ENCODE assay signal across 20 cellular contexts in genomic region chr3:9710174-9710739, GRCh38. TPM values are rescaled to one million over a fixed set of nuclear protein-coding genes. Genes with fewer than 3 reads are reported as not detected.
A peak's percentile ranks its signal among the peaks of the same experiment; 100 is the strongest.
DNase-seq lines count a peak whose midpoint lies in the region; ATAC-seq, FAIRE-seq and TF ChIP-seq lines count a peak whose summit lies in the region.
"Had no signal": no experiment of that assay in that cellular context is flagged by ENCODE, and none has a peak within 500 bp of the region (broad histone marks: within the 10 kb centered on the region; RNA-seq: fewer than 3 reads in every experiment).

No MANE protein-coding gene starts in this region.

- no peak for DNase-seq in activated T-cell treated with anti-CD3 and anti-CD28 coated beads, Interleukin-2, amount 50 U/mL, for 72 hours
- DNase-seq in activated T-cell treated with anti-CD3 and anti-CD28 coated beads, Interleukin-2, amount 50 U/mL, for 24 hours, result no peak
- no peak for DNase-seq in GM12891 (ENCODE audit: insufficient read length, low spot score)
- no peak for DNase-seq in GM12878 (ENCODE audit: low read depth, low spot score)
- no peak for DNase-seq in DMS79 (lab: John Stamatoyannopoulos, UW)
- no peak for DNase-seq in foreskin keratinocyte
- DNase-seq: ACHN; BE2C; C1 segment of cervical spinal cord; CD4-positive, CD25-positive, alpha-beta regulatory T cell; CD8-positive, alpha-beta memory T cell; COR-L47; DMS 273 treated with DMSO at 0.1 percent for 48 hours; DMS53; GOT3; H7 had no signal

- no peaks in the 10 kb centered on the region for H3K79me2 ChIP-seq in GM12878 (ENCODE audit: control insufficient read depth, insufficient read depth, low read length)

- peak; percentile 5 for FAIRE-seq in GM12891 (lab: Jason Lieb, UNC)
- FAIRE-seq in GM12878 (lab: Jason Lieb, UNC), result no peak
- FAIRE-seq: A204.1, G401.6 had no signal

- no peaks in the 10 kb centered on the region for H3K9me3 Mint-ChIP-seq in activated T-cell treated with anti-CD3 and anti-CD28 coated beads, Interleukin-2, amount 50 U/mL, for 72 hours
- no peaks in the 10 kb centered on the region for H3K9me3 Mint-ChIP-seq in activated T-cell treated with anti-CD3 and anti-CD28 coated beads, Interleukin-2, amount 50 U/mL, for 24 hours
- H3K9me3 Mint-ChIP-seq: CD8-positive, alpha-beta memory T cell had no signal

- RAD21 ChIA-PET in GM12878 (lab: Charles Lee; ENCODE audit: unreplicated experiment), result no interaction called here

- TF ChIP-seq POLR2A in GM12891 (IDR thresholded peaks at IDR 0.05; ENCODE audit: low read depth, low read length), result no peak
- no peak for TF ChIP-seq POLR2A in GM12878 (IDR thresholded peaks at IDR 0.05; ENCODE audit: low read depth, low read length)

- no peaks in the 10 kb centered on the region for H4K20me1 ChIP-seq in GM12878 (ENCODE audit: control insufficient read depth, insufficient read depth)

- peaks cover 6% of the 10 kb centered on the region for H3K4me1 Mint-ChIP-seq in activated T-cell treated with anti-CD3 and anti-CD28 coated beads, Interleukin-2, amount 50 U/mL, for 72 hours (ENCODE audit: low read depth)
- peaks cover 3% of the 10 kb centered on the region for H3K4me1 Mint-ChIP-seq in activated T-cell treated with anti-CD3 and anti-CD28 coated beads, Interleukin-2, amount 50 U/mL, for 24 hours (ENCODE audit: low read depth)

- BruUV-seq in GM12878 (replicated peaks; lab: Mats Ljungman, UMichigan), result no TSS peak

- H3K9me3 ChIP-seq in HEK293 (ENCODE audit: control insufficient read depth, insufficient read depth, low read depth, low read length) (no peaks in the 10 kb centered on the region), GM12878 (replicated peaks; ENCODE audit: control insufficient read depth, insufficient read depth, low read length) (no peaks in the 10 kb centered on the region)
- H3K9me3 ChIP-seq: BE2C had no signal

- peak; percentile 41 to 56 for ATAC-seq in activated T-cell treated with anti-CD3 and anti-CD28 coated beads, Interleukin-2, amount 50 U/mL, for 72 hours (replicated peaks in 1 of 2)
- ATAC-seq in GM12878 (peak; percentile 50), foreskin keratinocyte (no peak)
- ATAC-seq: HCT116 had no signal

- peaks cover 0 to 4% of the 10 kb centered on the region in 2 experiments; a peak in 3 of 4 replicates for H3K27me3 ChIP-seq in GM12878 (replicated peaks in 1 of 2; ENCODE audit: control insufficient read depth in 2 of 2, insufficient read depth in 2 of 2, low read length in 1 of 2)
- peaks cover 18% of the 10 kb centered on the region for H3K27me3 ChIP-seq in foreskin keratinocyte
- H3K27me3 ChIP-seq: BE2C had no signal

- H3K27me3 Mint-ChIP-seq in activated T-cell treated with anti-CD3 and anti-CD28 coated beads, Interleukin-2, amount 50 U/mL, for 72 hours (ENCODE audit: low read depth), result peaks cover 22% of the 10 kb centered on the region
- H3K27me3 Mint-ChIP-seq in activated T-cell treated with anti-CD3 and anti-CD28 coated beads, Interleukin-2, amount 50 U/mL, for 24 hours, result peaks cover 10% of the 10 kb centered on the region

- SMC1A ChIA-PET in GM12878 (lab: Charles Lee; ENCODE audit: uncharacterized antibody, unreplicated experiment), result no interaction called here

- no peak overlapping the region for H3K9ac ChIP-seq in GM12878 (ENCODE audit: control insufficient read depth, insufficient read depth, low read length)

- intact Hi-C loops in GM12878 (cut with micrococcal nuclease; ENCODE audit: unreplicated experiment), result no loop called here

- H3K4me3 Mint-ChIP-seq in activated T-cell treated with anti-CD3 and anti-CD28 coated beads, Interleukin-2, amount 50 U/mL, for 72 hours, result no peak overlapping the region
- no peak overlapping the region for H3K4me3 Mint-ChIP-seq in activated T-cell treated with anti-CD3 and anti-CD28 coated beads, Interleukin-2, amount 50 U/mL, for 24 hours
- H3K4me3 Mint-ChIP-seq: CD4-positive, CD25-positive, alpha-beta regulatory T cell; CD8-positive, alpha-beta memory T cell had no signal

- H2AFZ ChIP-seq in GM12878 (ENCODE audit: control insufficient read depth, low read depth, low read length), result no peak overlapping the region

- POLR2A ChIA-PET in HEK293 (lab: Yijun Ruan, JAX) (interaction anchor here (0.6 kb wide), 1 partner anchor 50 kb away, joined by 4 read pairs; no protein-coding TSS in a partner anchor), GM12878 (lab: Charles Lee) (no interaction called here)

- TF ChIP-seq EP300 in GM12878 (IDR thresholded peaks at IDR 0.05; ENCODE audit: borderline replicate concordance in 1 of 2, control insufficient read depth in 1 of 2, low read depth in 2 of 2, low read length in 2 of 2), result no peak

- H3K4me3 ChIP-seq in HEK293 (ENCODE audit: low read depth, low read length), result no peak overlapping the region
- no peak overlapping the region for H3K4me3 ChIP-seq in GM12878

- H3K4me1 ChIP-seq in HEK293 (ENCODE audit: control insufficient read depth, insufficient read depth, low read length) (no peaks in the 10 kb centered on the region), GM12878 (ENCODE audit: control insufficient read depth, insufficient read depth, low read length) (no peaks in the 10 kb centered on the region), foreskin keratinocyte (no peaks in the 10 kb centered on the region)
- H3K4me1 ChIP-seq: BE2C had no signal

- CTCF ChIA-PET in HEK293 (lab: Yijun Ruan, JAX) (no interaction called here), GM12878 (lab: Yijun Ruan, JAX) (no interaction called here)

- no peak overlapping the region for H3K27ac Mint-ChIP-seq in activated T-cell treated with anti-CD3 and anti-CD28 coated beads, Interleukin-2, amount 50 U/mL, for 72 hours
- no peak overlapping the region for H3K27ac Mint-ChIP-seq in activated T-cell treated with anti-CD3 and anti-CD28 coated beads, Interleukin-2, amount 50 U/mL, for 24 hours
- H3K27ac Mint-ChIP-seq: CD4-positive, CD25-positive, alpha-beta regulatory T cell; CD8-positive, alpha-beta memory T cell had no signal

- no peak overlapping the region for H3K4me2 ChIP-seq in GM12878 (ENCODE audit: control insufficient read depth, insufficient read depth)

- TF ChIP-seq RAD21 in GM12878 (IDR thresholded peaks at IDR 0.05; ENCODE audit: insufficient read depth, low read depth, low read length), result no peak

- WGBS in GM12878 (ENCODE audit: insufficient coverage, insufficient replicate concordance, low lambda C conversion rate, missing lambda C conversion rate), result 27% methylated on average over 3 of the region's 3 CpGs

- no peak for TF ChIP-seq CTCF in HEK293 (tag by site-specific recombination; IDR thresholded peaks at IDR 0.05)
- no peak for TF ChIP-seq CTCF in GM12878 (IDR thresholded peaks at IDR 0.05 in 2 of 3, conservative IDR thresholded peaks at IDR 0.05 in 1 of 3; ENCODE audit: control insufficient read depth in 2 of 3, extremely low read depth in 1 of 3, insufficient read depth in 1 of 3, low read depth in 3 of 3, low read length in 3 of 3)
- no peak for TF ChIP-seq CTCF in foreskin keratinocyte (conservative IDR thresholded peaks at IDR 0.05)

- no peaks in the 10 kb centered on the region for H3K36me3 Mint-ChIP-seq in activated T-cell treated with anti-CD3 and anti-CD28 coated beads, Interleukin-2, amount 50 U/mL, for 72 hours (ENCODE audit: insufficient read depth in 2 of 2)
- no peaks in the 10 kb centered on the region for H3K36me3 Mint-ChIP-seq in activated T-cell treated with anti-CD3 and anti-CD28 coated beads, Interleukin-2, amount 50 U/mL, for 24 hours (ENCODE audit: low read depth)

- H3K27ac ChIP-seq in HEK293 (ENCODE audit: extremely low read depth, low read depth, low read length) (no peak overlapping the region), GM12878 (ENCODE audit: control insufficient read depth, insufficient read depth) (no peak overlapping the region), foreskin keratinocyte (no peak overlapping the region)

- in situ Hi-C loops in GM12878 (cut with MboI), result no loop called here

- H3K36me3 ChIP-seq in HEK293 (ENCODE audit: control insufficient read depth in 2 of 2, insufficient read depth in 1 of 2, low read length in 2 of 2) (no peaks in the 10 kb centered on the region), GM12878 (ENCODE audit: control insufficient read depth in 2 of 2, insufficient read depth in 2 of 2, low read length in 1 of 2) (no peaks in the 10 kb centered on the region)
- H3K36me3 ChIP-seq: BE2C had no signal

RNA-seq across cellular contexts. Expression of gene CPNE9, which starts 6.6 kb away (rescaled TPM):
- under 1 TPM; 0.46 to 0.77 TPM for total RNA-seq in activated T-cell treated with anti-CD3 and anti-CD28 coated beads, Interleukin-2, amount 50 U/mL, for 72 hours
- 0.04 TPM for polyA plus RNA-seq in GM12891 (2012; ENCODE audit: low read depth, missing spikeins)
- total RNA-seq in GM12878 (2013; cell fraction: nucleolus; rRNA removed), result not detected in 2 replicates
- total RNA-seq in GM12878 (2014; rRNA removed) (not detected in 2 replicates), GM12878 (2014; rRNA removed; fragmentation: Illumina TruSeq; extraction: Trizol) (not detected in 2 replicates), GM12878 (2021) (not detected in 2 replicates), foreskin keratinocyte (not detected in 2 replicates)
- polyA plus RNA-seq in GM12878 (2011; ENCODE audit: low read depth), result not detected
- polyA plus RNA-seq in GM12878 (2011; rRNA removed) (0.05 TPM in 1 of 2 replicates, not detected in the other), GM12878 (2014; fragmentation: Illumina TruSeq; extraction: Trizol) (not detected in 2 replicates), GM12878 (2014; fragmentation: Nextera tagmentation; extraction: Ambion mirVana) (under 1 TPM in 1 of 2 experiments, not detected in 1; 0.02 TPM), GM12878 (2014; rRNA removed) (0.12 TPM in 1 of 2 replicates, not detected in the other), GM12878 (2016; fragmentation: Nextera tagmentation; extraction: Ambion mirVana) (not detected), foreskin keratinocyte (not detected in 2 replicates)
- polyA plus RNA-seq in GM12878 (2011; cell fraction: cytosol; rRNA removed), result 0.04 TPM in 1 of 2 replicates, not detected in the other
- 0.12 and 0.18 TPM in 2 replicates for polyA plus RNA-seq in GM12878 (2011; cell fraction: nucleus; rRNA removed)
- 0.09 TPM in 1 of 2 replicates, not detected in the other for polyA plus RNA-seq in GM12878 (2012)
- polyA minus RNA-seq in GM12878 (2011; rRNA and poly(A)+ RNA removed), result not detected in 2 replicates
- polyA minus RNA-seq in GM12878 (2011; cell fraction: cytosol; rRNA and poly(A)+ RNA removed), result not detected in 2 replicates
- polyA minus RNA-seq in GM12878 (2011; cell fraction: nucleus; rRNA and poly(A)+ RNA removed), result 0.24 TPM in 1 of 2 replicates, not detected in the other
- total RNA-seq: CD4-positive, CD25-positive, alpha-beta regulatory T cell had no signal
- polyA plus RNA-seq: CD4-positive, CD25-positive, alpha-beta regulatory T cell; CD8-positive, alpha-beta memory T cell had no signal

RNA-seq across cellular contexts. Expression of gene BRPF1, which starts 21.3 kb away (rescaled TPM):
- total RNA-seq in activated T-cell treated with anti-CD3 and anti-CD28 coated beads, Interleukin-2, amount 50 U/mL, for 72 hours, result 10 to 100 TPM; 34.6 to 42.7 TPM
- polyA plus RNA-seq in GM12891 (2012; ENCODE audit: low read depth, missing spikeins), result 11.0 TPM
- 14.4 and 20.3 TPM in 2 replicates for total RNA-seq in GM12878 (2013; cell fraction: nucleolus; rRNA removed)
- total RNA-seq in GM12878 (2014; rRNA removed) (19.2 and 21.9 TPM in 2 replicates), GM12878 (2014; rRNA removed; fragmentation: Illumina TruSeq; extraction: Trizol) (11.1 and 13.6 TPM in 2 replicates), GM12878 (2021) (21.3 and 25.3 TPM in 2 replicates), foreskin keratinocyte (14.0 and 15.3 TPM in 2 replicates)
- polyA plus RNA-seq in GM12878 (2011; ENCODE audit: low read depth), result 9.6 TPM
- polyA plus RNA-seq in GM12878 (2011; rRNA removed) (3.9 and 9.0 TPM in 2 replicates), GM12878 (2014; fragmentation: Illumina TruSeq; extraction: Trizol) (6.4 and 13.6 TPM in 2 replicates), GM12878 (2014; fragmentation: Nextera tagmentation; extraction: Ambion mirVana) (1 to 10 TPM; 1.2 to 1.4 TPM), GM12878 (2014; rRNA removed) (18.6 and 20.7 TPM in 2 replicates), GM12878 (2016; fragmentation: Nextera tagmentation; extraction: Ambion mirVana) (10 to 100 TPM; 13.0 to 14.4 TPM), foreskin keratinocyte (7.4 TPM in 2 replicates)
- 9.6 and 12.7 TPM in 2 replicates for polyA plus RNA-seq in GM12878 (2011; cell fraction: cytosol; rRNA removed)
- 34.9 and 45.0 TPM in 2 replicates for polyA plus RNA-seq in GM12878 (2011; cell fraction: nucleus; rRNA removed)
- 9.3 and 15.7 TPM in 2 replicates for polyA plus RNA-seq in GM12878 (2012)
- 8.1 and 12.0 TPM in 2 replicates for polyA minus RNA-seq in GM12878 (2011; rRNA and poly(A)+ RNA removed)
- polyA minus RNA-seq in GM12878 (2011; cell fraction: cytosol; rRNA and poly(A)+ RNA removed), result 5.2 and 8.1 TPM in 2 replicates
- 9.6 and 19.1 TPM in 2 replicates for polyA minus RNA-seq in GM12878 (2011; cell fraction: nucleus; rRNA and poly(A)+ RNA removed)

RNA-seq across cellular contexts. Expression of gene OGG1, which starts 39.5 kb away (rescaled TPM):
- 10 to 100 TPM; 31.0 to 33.4 TPM for total RNA-seq in activated T-cell treated with anti-CD3 and anti-CD28 coated beads, Interleukin-2, amount 50 U/mL, for 72 hours
- 10.0 TPM for polyA plus RNA-seq in GM12891 (2012; ENCODE audit: low read depth, missing spikeins)
- 41.7 and 49.6 TPM in 2 replicates for total RNA-seq in GM12878 (2013; cell fraction: nucleolus; rRNA removed)
- 32.0 and 32.1 TPM in 2 replicates for total RNA-seq in GM12878 (2014; rRNA removed)
- total RNA-seq in GM12878 (2014; rRNA removed; fragmentation: Illumina TruSeq; extraction: Trizol), result 21.1 and 23.5 TPM in 2 replicates
- 24.3 TPM in 2 replicates for total RNA-seq in GM12878 (2021)
- 5.8 TPM for polyA plus RNA-seq in GM12878 (2011; ENCODE audit: low read depth)
- polyA plus RNA-seq in GM12878 (2011; rRNA removed), result 14.2 and 22.8 TPM in 2 replicates
- polyA plus RNA-seq in GM12878 (2011; cell fraction: cytosol; rRNA removed), result 21.7 and 32.7 TPM in 2 replicates
- 29.9 and 35.3 TPM in 2 replicates for polyA plus RNA-seq in GM12878 (2011; cell fraction: nucleus; rRNA removed)
- polyA plus RNA-seq in GM12878 (2012), result 10.2 and 11.8 TPM in 2 replicates
- polyA plus RNA-seq in GM12878 (2014; fragmentation: Illumina TruSeq; extraction: Trizol), result 27.4 and 30.1 TPM in 2 replicates
- 1 to 10 TPM; 4.8 to 6.9 TPM for polyA plus RNA-seq in GM12878 (2014; fragmentation: Nextera tagmentation; extraction: Ambion mirVana)
- polyA plus RNA-seq in GM12878 (2014; rRNA removed), result 35.4 and 38.7 TPM in 2 replicates
- polyA plus RNA-seq in GM12878 (2016; fragmentation: Nextera tagmentation; extraction: Ambion mirVana), result 10 to 100 TPM; 35.6 to 38.8 TPM
- 45.5 and 72.0 TPM in 2 replicates for polyA minus RNA-seq in GM12878 (2011; rRNA and poly(A)+ RNA removed)
- polyA minus RNA-seq in GM12878 (2011; cell fraction: cytosol; rRNA and poly(A)+ RNA removed), result 16.0 and 21.1 TPM in 2 replicates
- polyA minus RNA-seq in GM12878 (2011; cell fraction: nucleus; rRNA and poly(A)+ RNA removed), result 36.9 and 69.6 TPM in 2 replicates
- total RNA-seq in foreskin keratinocyte, result 22.4 and 23.1 TPM in 2 replicates
- polyA plus RNA-seq in foreskin keratinocyte, result 22.4 and 25.2 TPM in 2 replicates

RNA-seq across cellular contexts. Expression of gene CAMK1, which starts 59.5 kb away (rescaled TPM):
- 10 to 100 TPM; 38.6 to 47.4 TPM for total RNA-seq in activated T-cell treated with anti-CD3 and anti-CD28 coated beads, Interleukin-2, amount 50 U/mL, for 72 hours
- polyA plus RNA-seq in GM12891 (2012; ENCODE audit: low read depth, missing spikeins), result 0.53 TPM
- not detected in 2 replicates for total RNA-seq in GM12878 (2013; cell fraction: nucleolus; rRNA removed)
- total RNA-seq in GM12878 (2014; rRNA removed) (0.44 and 0.73 TPM in 2 replicates), GM12878 (2014; rRNA removed; fragmentation: Illumina TruSeq; extraction: Trizol) (0.31 and 0.32 TPM in 2 replicates), GM12878 (2021) (0.61 and 0.64 TPM in 2 replicates), foreskin keratinocyte (6.6 and 9.3 TPM in 2 replicates)
- 0.79 TPM for polyA plus RNA-seq in GM12878 (2011; ENCODE audit: low read depth)
- polyA plus RNA-seq in GM12878 (2011; rRNA removed) (0.16 and 0.24 TPM in 2 replicates), GM12878 (2014; fragmentation: Illumina TruSeq; extraction: Trizol) (0.28 TPM in 1 of 2 replicates, not detected in the other), GM12878 (2014; fragmentation: Nextera tagmentation; extraction: Ambion mirVana) (not detected), GM12878 (2014; rRNA removed) (0.18 and 0.37 TPM in 2 replicates), GM12878 (2016; fragmentation: Nextera tagmentation; extraction: Ambion mirVana) (1 to 10 TPM; 1.5 to 2.1 TPM), foreskin keratinocyte (8.7 and 10.7 TPM in 2 replicates)
- polyA plus RNA-seq in GM12878 (2011; cell fraction: cytosol; rRNA removed), result 0.48 and 0.67 TPM in 2 replicates
- polyA plus RNA-seq in GM12878 (2011; cell fraction: nucleus; rRNA removed), result 0.43 and 0.47 TPM in 2 replicates
- polyA plus RNA-seq in GM12878 (2012), result 1.0 and 1.6 TPM in 2 replicates
- polyA minus RNA-seq in GM12878 (2011; rRNA and poly(A)+ RNA removed), result 0.37 and 0.67 TPM in 2 replicates
- polyA minus RNA-seq in GM12878 (2011; cell fraction: cytosol; rRNA and poly(A)+ RNA removed), result not detected in 2 replicates
- polyA minus RNA-seq in GM12878 (2011; cell fraction: nucleus; rRNA and poly(A)+ RNA removed), result 0.12 TPM in 1 of 2 replicates, not detected in the other
